ENCODE assay signal across 8 cellular contexts in genomic region chr6:43009124-43009523, GRCh38. TPM values are rescaled to one million over a fixed set of nuclear protein-coding genes. Genes with fewer than 3 reads are reported as not detected.
A peak's percentile ranks its signal among the peaks of the same experiment; 100 is the strongest.
DNase-seq lines count a peak whose midpoint lies in the region; ATAC-seq and TF ChIP-seq lines count a peak whose summit lies in the region.

No MANE protein-coding gene starts in this region.

- peaks cover 0 to 1% (median 0%) of the 10 kb centered on the region in 7 donors for H3K9me3 Mint-ChIP-seq in CD4-positive, CD25-positive, alpha-beta regulatory T cell
- no peaks in the 10 kb centered on the region for H3K9me3 Mint-ChIP-seq in T-cell
- H3K9me3 Mint-ChIP-seq in progenitor cell of endocrine pancreas (ENCODE audit: low read depth) = no peaks in the 10 kb centered on the region

- H3K27me3 ChIP-seq in CD4-positive, CD25-positive, alpha-beta regulatory T cell (ENCODE audit: control insufficient read depth, insufficient read depth, low read length) = no peaks in the 10 kb centered on the region
- H3K27me3 ChIP-seq in HCT116 (ENCODE audit: insufficient read depth, low read length) = no peaks in the 10 kb centered on the region

- no peak overlapping the region for H3K27ac ChIP-seq in CD4-positive, CD25-positive, alpha-beta regulatory T cell (ENCODE audit: insufficient read depth, low read length, poor library complexity, severe bottlenecking)
- H3K27ac ChIP-seq in HCT116 (ENCODE audit: low read depth, low read length) = no peak overlapping the region

- H3K9me2 ChIP-seq in HCT116 (ENCODE audit: insufficient read depth) = no peaks in the 10 kb centered on the region

- no peak overlapping the region for H3K9ac ChIP-seq in HCT116 (ENCODE audit: low read length)

- no peaks in the 10 kb centered on the region for H4K20me1 ChIP-seq in HCT116 (ENCODE audit: insufficient read depth)

- H3K4me3 Mint-ChIP-seq in CD4-positive, CD25-positive, alpha-beta regulatory T cell = peak overlapping the region in 2 of 4 donors; percentile 43 to 66
- H3K4me3 Mint-ChIP-seq in T-cell (no peak overlapping the region), progenitor cell of endocrine pancreas (ENCODE audit: low read depth) (no peak overlapping the region)

- TF ChIP-seq POLR2A in HCT116 (IDR thresholded peaks at IDR 0.05; ENCODE audit: borderline replicate concordance, extremely low read depth, insufficient read depth, insufficient read length) = no peak

- CTCF ChIA-PET in HCT116 (lab: Charles Lee) (interaction anchor here (1.0 to 1.1 kb wide), 2 partner anchors 25 to 135 kb away, joined by 3 read pairs; partner anchors contain the start of gene PPP2R5D), T-cell (lab: Charles Lee) (interaction anchor here in 1 of 2 donors (1.2 kb wide), 1 partner anchor 135 kb away, joined by 4 read pairs; no protein-coding TSS in a partner anchor)

- H3K36me3 Mint-ChIP-seq in CD4-positive, CD25-positive, alpha-beta regulatory T cell = peaks cover 23% of the 10 kb centered on the region
- H3K36me3 Mint-ChIP-seq in T-cell (peaks cover 24% of the 10 kb centered on the region), progenitor cell of endocrine pancreas (ENCODE audit: insufficient read depth) (peaks cover 15% of the 10 kb centered on the region)

- no peak overlapping the region for H3K4me3 ChIP-seq in CD4-positive, CD25-positive, alpha-beta regulatory T cell (ENCODE audit: low read depth, low read length)
- no peak overlapping the region for H3K4me3 ChIP-seq in HCT116 (replicated peaks in 1 of 2; ENCODE audit: low read depth in 1 of 2, low read length in 2 of 2)

- no TSS peak for BruUV-seq in HCT116 (replicated peaks; lab: Mats Ljungman, UMichigan)

- intact Hi-C loops in HCT116 (cut with micrococcal nuclease) = loop anchor here (1.0 kb wide), 1 partner anchor 134 kb away; no protein-coding TSS in a partner anchor

- H3K27ac Mint-ChIP-seq in CD4-positive, CD25-positive, alpha-beta regulatory T cell = peak overlapping the region in 1 of 3 donors; percentile 69
- H3K27ac Mint-ChIP-seq in T-cell = peak overlapping the region in 1 of 2 donors; percentile 52
- no peak overlapping the region for H3K27ac Mint-ChIP-seq in progenitor cell of endocrine pancreas

- no peak; the same call in 1 of the 2 replicates for TF ChIP-seq RAD21 in HCT116 (IDR thresholded peaks at IDR 0.05; ENCODE audit: low read depth)

- no peaks in the 10 kb centered on the region for H3K27me3 Mint-ChIP-seq in CD4-positive, CD25-positive, alpha-beta regulatory T cell
- H3K27me3 Mint-ChIP-seq in T-cell (no peaks in the 10 kb centered on the region), progenitor cell of endocrine pancreas (no peaks in the 10 kb centered on the region)

- H2AFZ ChIP-seq in HCT116 (ENCODE audit: low read depth, low read length, poor library complexity, severe bottlenecking) = no peak overlapping the region

- RAD21 ChIA-PET in HCT116 (lab: Charles Lee; ENCODE audit: low non-redundant PET in 1 of 2, low total read pairs in 2 of 2, uncharacterized antibody in 2 of 2, unreplicated experiment in 2 of 2) = no interaction called here

- H3K79me2 ChIP-seq in HCT116 (ENCODE audit: insufficient read depth, low read length) = peaks cover 20% of the 10 kb centered on the region

- no peak overlapping the region for H3K4me2 ChIP-seq in HCT116 (ENCODE audit: low read length)

- peaks cover 14% of the 10 kb centered on the region for H3K4me1 ChIP-seq in CD4-positive, CD25-positive, alpha-beta regulatory T cell (ENCODE audit: control insufficient read depth, insufficient read depth, low read length, poor library complexity, severe bottlenecking)
- peaks cover 7 to 13% of the 10 kb centered on the region in 2 experiments; a peak in 2 of 4 replicates for H3K4me1 ChIP-seq in HCT116 (ENCODE audit: control insufficient read depth in 1 of 2, insufficient read depth in 2 of 2, low read length in 2 of 2)

- peaks cover 0 to 49% (median 23%) of the 10 kb centered on the region in 4 donors for H3K4me1 Mint-ChIP-seq in CD4-positive, CD25-positive, alpha-beta regulatory T cell
- peaks cover 30 to 34% (median 32%) of the 10 kb centered on the region in 3 donors for H3K4me1 Mint-ChIP-seq in T-cell
- peaks cover 18% of the 10 kb centered on the region for H3K4me1 Mint-ChIP-seq in progenitor cell of endocrine pancreas (ENCODE audit: low read depth)

- peak in 2 of 3 donors; percentile 34 to 42 for DNase-seq in CD4-positive, CD25-positive, alpha-beta regulatory T cell
- DNase-seq in HCT116 (ENCODE audit: low read depth, low spot score) (no peak), T-cell (peak in 22 of 34 experiments; percentile 4 to 43 (median 27)), dermis blood vessel endothelial cell (peak; percentile 72), progenitor cell of endocrine pancreas (ENCODE audit: low spot score, unreplicated experiment) (no peak), T-helper 9 cell (no peak), ecto neural progenitor cell (ENCODE audit: low spot score) (no peak)

- H3K36me3 ChIP-seq in CD4-positive, CD25-positive, alpha-beta regulatory T cell (ENCODE audit: control insufficient read depth, insufficient read depth, low read length) = peaks cover 53% of the 10 kb centered on the region
- H3K36me3 ChIP-seq in HCT116 (ENCODE audit: control insufficient read depth in 1 of 2, insufficient read depth in 2 of 2, low read length in 2 of 2) = peaks cover 36 to 39% of the 10 kb centered on the region in 2 experiments; a peak in 3 of 4 replicates

- TF ChIP-seq CTCF in HCT116 (IDR thresholded peaks at IDR 0.05 in 2 of 3, conservative IDR thresholded peaks at IDR 0.05 in 1 of 3; ENCODE audit: borderline replicate concordance in 1 of 3, insufficient read depth in 1 of 3, low read depth in 2 of 3, low read length in 2 of 3) (peak in 2 of 3 experiments; percentile 56 to 59; a peak in 4 of 6 replicates), progenitor cell of endocrine pancreas (IDR thresholded peaks at IDR 0.05; ENCODE audit: unreplicated experiment) (peak; percentile 51)

- POLR2A ChIA-PET in HCT116 (lab: Charles Lee) = interaction anchor here (1.1 kb wide), 1 partner anchor 25 kb away, joined by 3 read pairs; the partner anchor contains the start of gene PPP2R5D
- POLR2A ChIA-PET in T-cell (lab: Charles Lee) = interaction anchor here in 1 of 2 donors (0.5 kb wide), 1 partner anchor 212 kb away, joined by 3 read pairs; no protein-coding TSS in a partner anchor

- no peaks in the 10 kb centered on the region for H3K9me3 ChIP-seq in CD4-positive, CD25-positive, alpha-beta regulatory T cell (ENCODE audit: control insufficient read depth in 2 of 2, low read length in 2 of 2)
- H3K9me3 ChIP-seq in HCT116 (ENCODE audit: control insufficient read depth in 1 of 2, insufficient read depth in 1 of 2, low read depth in 1 of 2, low read length in 2 of 2) = no peaks in the 10 kb centered on the region

- ATAC-seq in CD4-positive, CD25-positive, alpha-beta regulatory T cell (ENCODE audit: low read depth in 2 of 2) = no peak
- no peak for ATAC-seq in HCT116
- no peak for ATAC-seq in T-cell (replicated peaks in 1 of 4)
- ATAC-seq in GM18873 (IDR thresholded peaks at IDR 0.05; ENCODE audit: low FRiP score, unreplicated experiment) = no peak

TF ChIP-seq in HCT116, 20 proteins besides CTCF, POLR2A, EP300 and RAD21 (continues in another document):
- TF ChIP-seq MAX (IDR thresholded peaks at IDR 0.05) = no peak
- no peak for TF ChIP-seq EZH2 (IDR thresholded peaks at IDR 0.05)
- no peak for TF ChIP-seq EGR1 (IDR thresholded peaks at IDR 0.05; ENCODE audit: low read depth)
- no peak for TF ChIP-seq SIN3A (IDR thresholded peaks at IDR 0.05; ENCODE audit: low read depth)
- TF ChIP-seq YY1 (IDR thresholded peaks at IDR 0.05; ENCODE audit: extremely low read depth, insufficient replicate concordance, low read depth, low read length) = no peak

RNA-seq across cellular contexts. Expression of gene MEA1, which starts 4.6 kb away (rescaled TPM):
- 27.6 TPM for total RNA-seq in CD4-positive, CD25-positive, alpha-beta regulatory T cell
- 100 to 1,000 TPM in 1 of 4 donors, 10 to 100 TPM in 3; 71.5 to 121 (median 79.3) TPM for polyA plus RNA-seq in CD4-positive, CD25-positive, alpha-beta regulatory T cell
- total RNA-seq in HCT116 (2021; ENCODE audit: unreplicated experiment) = 64.8 TPM
- polyA plus RNA-seq in HCT116 (2012) = 85.9 and 103 TPM in 2 replicates
- total RNA-seq in T-cell = 10 to 100 TPM; 20.5 to 38.7 (median 34.0) TPM
- total RNA-seq in dermis blood vessel endothelial cell = 33.6 and 52.9 TPM in 2 replicates
- total RNA-seq in progenitor cell of endocrine pancreas = 64.0 and 68.4 TPM in 2 replicates

RNA-seq across cellular contexts. Expression of gene KLHDC3, which starts 4.9 kb away (rescaled TPM):
- total RNA-seq in CD4-positive, CD25-positive, alpha-beta regulatory T cell = 38.6 TPM
- 100 to 1,000 TPM; 119 to 130 (median 126) TPM for polyA plus RNA-seq in CD4-positive, CD25-positive, alpha-beta regulatory T cell
- 67.2 TPM for total RNA-seq in HCT116 (2021; ENCODE audit: unreplicated experiment)
- 55.4 and 59.1 TPM in 2 replicates for polyA plus RNA-seq in HCT116 (2012)
- 10 to 100 TPM; 40.5 to 75.3 (median 66.9) TPM for total RNA-seq in T-cell
- total RNA-seq in dermis blood vessel endothelial cell = 134 and 173 TPM in 2 replicates
- 86.8 and 91.1 TPM in 2 replicates for total RNA-seq in progenitor cell of endocrine pancreas

RNA-seq across cellular contexts. Expression of gene RRP36, which starts 12.3 kb away (rescaled TPM):
- total RNA-seq in CD4-positive, CD25-positive, alpha-beta regulatory T cell = 33.3 TPM
- 10 to 100 TPM; 61.9 to 82.2 (median 71.6) TPM for polyA plus RNA-seq in CD4-positive, CD25-positive, alpha-beta regulatory T cell
- total RNA-seq in HCT116 (2021; ENCODE audit: unreplicated experiment) (63.4 TPM), T-cell (10 to 100 TPM; 27.3 to 51.2 (median 47.3) TPM), dermis blood vessel endothelial cell (100 and 147 TPM in 2 replicates), progenitor cell of endocrine pancreas (60.6 and 62.4 TPM in 2 replicates)
- 34.9 and 47.0 TPM in 2 replicates for polyA plus RNA-seq in HCT116 (2012)

RNA-seq across cellular contexts. Expression of gene PPP2R5D, which starts 24.8 kb away (rescaled TPM):
- 35.4 TPM for total RNA-seq in CD4-positive, CD25-positive, alpha-beta regulatory T cell
- 10 to 100 TPM; 23.0 to 27.3 (median 25.4) TPM for polyA plus RNA-seq in CD4-positive, CD25-positive, alpha-beta regulatory T cell
- total RNA-seq in HCT116 (2021; ENCODE audit: unreplicated experiment) (49.6 TPM), T-cell (10 to 100 TPM; 27.8 to 35.1 (median 33.3) TPM), dermis blood vessel endothelial cell (37.3 and 45.6 TPM in 2 replicates), progenitor cell of endocrine pancreas (52.2 and 53.6 TPM in 2 replicates)
- 61.5 and 69.2 TPM in 2 replicates for polyA plus RNA-seq in HCT116 (2012)

RNA-seq across cellular contexts. Expression of gene PEX6, which starts 30.1 kb away (rescaled TPM):
- total RNA-seq in CD4-positive, CD25-positive, alpha-beta regulatory T cell = 20.6 TPM
- polyA plus RNA-seq in CD4-positive, CD25-positive, alpha-beta regulatory T cell = 10 to 100 TPM; 10.9 to 20.7 (median 15.2) TPM
- total RNA-seq in HCT116 (2021; ENCODE audit: unreplicated experiment) (21.4 TPM), T-cell (10 to 100 TPM; 20.5 to 30.5 (median 27.4) TPM), dermis blood vessel endothelial cell (19.1 and 45.8 TPM in 2 replicates), progenitor cell of endocrine pancreas (29.8 and 32.3 TPM in 2 replicates)
- 15.2 and 15.9 TPM in 2 replicates for polyA plus RNA-seq in HCT116 (2012)

Comparison
In these comparisons a context has a peak if more than half of its experiments do, and no peak if none do; other contexts are left out.
1. DNase-seq: peak in CD4-positive, CD25-positive, alpha-beta regulatory T cell (2 of 3), T-cell (22 of 34) and dermis blood vessel endothelial cell (single experiment); none in HCT116 (single experiment), progenitor cell of endocrine pancreas (single experiment), T-helper 9 cell (single experiment) and ecto neural progenitor cell (single experiment).